In the genomic region with DNA sequence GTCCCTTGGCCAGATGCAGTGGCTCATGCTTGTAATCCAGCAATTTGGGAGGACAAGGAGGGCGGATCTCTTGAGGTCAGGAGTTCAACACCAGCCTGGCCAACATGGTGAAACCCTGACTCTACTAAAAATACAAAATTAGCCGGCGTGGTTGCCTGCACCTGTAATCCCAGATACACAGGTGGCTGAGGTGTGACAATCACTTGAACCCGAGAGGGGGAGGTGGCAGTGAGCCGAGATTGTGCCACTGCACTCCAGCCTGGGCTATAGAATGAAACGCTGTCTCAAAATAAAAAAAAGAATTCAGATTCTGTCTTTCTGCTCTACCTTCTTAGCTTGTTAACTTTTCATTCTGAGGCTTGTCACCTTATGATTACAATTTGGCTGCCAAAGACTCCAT, we compare ENCODE assay signal across 25 cellular contexts.
"Had no signal": no experiment of that assay in that cellular context is flagged by ENCODE, and none has a peak within 500 bp of the region (broad histone marks: within the 10 kb centered on the region; RNA-seq: fewer than 3 reads in every experiment).

No MANE protein-coding gene starts in this region.

- H3K9me2 ChIP-seq: SK-N-SH had no signal

- H3K27ac ChIP-seq: RWPE1 had no signal

- H3K9me3 ChIP-seq: SK-N-SH had no signal

- H3K9ac ChIP-seq: SK-N-SH had no signal

- H3K4me2 ChIP-seq: SK-N-SH had no signal

- DNase-seq: IMR-90; Kasumi-1; KG1; MV-4-11; NCI-H1048; NCI-H1105; NCI-H1417; NCI-H1436 treated with DMSO at 0.1 percent for 48 hours; NCI-H1694; NCI-H187 treated with DMSO at 0.1 percent for 48 hours; NCI-H2029 treated with DMSO at 0.1 percent for 48 hours; NCI-H2171; NCI-H226; NCI-H446; NCI-H510A; NCI-H524 treated with DMSO at 0.1 percent for 48 hours; NCI-H69; NCI-H774; NK-92 treated with Interleukin-12 subunit alpha and Interleukin-12 subunit beta, amount 100 ng/mL, for 24 hours; SHP77; SK-N-SH; SW 1271; T-cell had no signal

- ATAC-seq: HepG2, T-cell had no signal
